Comparison of ENCODE assay signal across 1 cellular context in the genomic region with DNA sequence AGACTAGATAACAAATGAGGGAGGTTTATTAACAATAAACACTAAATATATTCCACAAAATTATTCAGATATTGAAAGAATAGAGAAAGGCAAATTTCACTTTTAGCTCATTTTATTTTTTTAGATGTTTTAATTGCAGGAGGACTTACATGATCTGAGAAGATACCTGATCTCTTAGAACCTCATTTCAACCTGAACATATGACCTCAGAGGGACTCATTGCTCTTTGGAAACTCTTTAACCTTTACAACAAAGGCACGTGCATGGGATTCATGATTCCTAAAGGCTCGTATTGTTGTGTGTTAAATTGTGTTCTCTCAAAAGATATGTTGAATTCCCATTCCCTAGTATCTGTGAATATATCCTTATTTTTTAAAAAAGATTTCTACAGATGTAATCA.
TF ChIP-seq lines count a peak whose summit lies in the region.

No MANE protein-coding gene starts in this region.

TF ChIP-seq in GM12878, 131 proteins besides CTCF, POLR2A, EP300 and RAD21:
- TF ChIP-seq SUPT20H (IDR thresholded peaks at IDR 0.05; ENCODE audit: borderline replicate concordance, control insufficient read depth, low read depth, low read length) (no peak), SUZ12 (IDR thresholded peaks at IDR 0.05; ENCODE audit: unreplicated experiment) (no peak), WRNIP1 (IDR thresholded peaks at IDR 0.05; ENCODE audit: borderline replicate concordance, low read depth, low read length) (no peak), NBN (IDR thresholded peaks at IDR 0.05) (no peak), NR2C2 (IDR thresholded peaks at IDR 0.05; ENCODE audit: borderline replicate concordance, control insufficient read depth, insufficient read length, low read depth) (no peak), EED (IDR thresholded peaks at IDR 0.05; ENCODE audit: low read depth) (no peak)
- TF ChIP-seq, protein P1, sequence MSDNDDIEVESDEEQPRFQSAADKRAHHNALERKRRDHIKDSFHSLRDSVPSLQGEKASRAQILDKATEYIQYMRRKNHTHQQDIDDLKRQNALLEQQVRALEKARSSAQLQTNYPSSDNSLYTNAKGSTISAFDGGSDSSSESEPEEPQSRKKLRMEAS (IDR thresholded peaks at IDR 0.05; ENCODE audit: low read depth, low read length): no peak
